Comparison of ENCODE assay signal across 1 cellular context in the genomic region with DNA sequence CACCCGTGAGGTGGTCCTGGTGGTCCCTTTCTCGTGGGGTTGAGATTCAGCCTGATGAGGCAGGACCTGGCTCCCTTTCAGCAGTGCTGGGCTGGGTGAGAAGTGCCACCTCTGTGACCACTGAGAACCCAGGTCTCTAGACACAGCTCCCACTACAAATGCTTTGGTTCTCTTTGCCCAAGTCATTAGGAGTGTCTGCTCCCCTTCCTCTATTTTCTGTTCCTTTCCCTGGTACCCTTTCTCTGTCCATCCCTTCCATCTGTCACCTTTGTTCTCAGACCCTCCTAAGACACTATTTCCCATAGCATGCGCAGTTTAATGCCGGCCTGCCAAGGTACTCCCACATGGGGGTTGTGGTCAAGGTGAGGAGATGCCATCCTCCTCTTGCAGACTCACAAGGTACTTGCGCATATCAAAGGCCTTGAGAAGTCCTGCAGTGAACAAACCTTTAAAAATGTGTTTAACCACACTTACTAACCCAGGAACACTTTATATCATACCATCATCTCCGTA.
TF ChIP-seq lines count a peak whose summit lies in the region.

No MANE protein-coding gene starts in this region.

TF ChIP-seq in WTC11, 78 proteins besides CTCF, POLR2A, EP300 and RAD21 (continued from another document):
- TF ChIP-seq AFF4 (CRISPR knock-in tag; IDR thresholded peaks at IDR 0.05; ENCODE audit: borderline replicate concordance), result peak; percentile 67; the same call in 1 of the 2 replicates
- peak; percentile 57 for TF ChIP-seq MAX (CRISPR knock-in tag; IDR thresholded peaks at IDR 0.05)
- TF ChIP-seq NFE2L1 (CRISPR knock-in tag; IDR thresholded peaks at IDR 0.05), result peak; percentile 88
- TF ChIP-seq, protein P1, sequence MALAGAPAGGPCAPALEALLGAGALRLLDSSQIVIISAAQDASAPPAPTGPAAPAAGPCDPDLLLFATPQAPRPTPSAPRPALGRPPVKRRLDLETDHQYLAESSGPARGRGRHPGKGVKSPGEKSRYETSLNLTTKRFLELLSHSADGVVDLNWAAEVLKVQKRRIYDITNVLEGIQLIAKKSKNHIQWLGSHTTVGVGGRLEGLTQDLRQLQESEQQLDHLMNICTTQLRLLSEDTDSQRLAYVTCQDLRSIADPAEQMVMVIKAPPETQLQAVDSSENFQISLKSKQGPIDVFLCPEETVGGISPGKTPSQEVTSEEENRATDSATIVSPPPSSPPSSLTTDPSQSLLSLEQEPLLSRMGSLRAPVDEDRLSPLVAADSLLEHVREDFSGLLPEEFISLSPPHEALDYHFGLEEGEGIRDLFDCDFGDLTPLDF (CRISPR knock-in tag; IDR thresholded peaks at IDR 0.05), result 0 out of 2 replicates have a peak, but pooled peaks have one; percentile 9
- TF ChIP-seq, protein P2, sequence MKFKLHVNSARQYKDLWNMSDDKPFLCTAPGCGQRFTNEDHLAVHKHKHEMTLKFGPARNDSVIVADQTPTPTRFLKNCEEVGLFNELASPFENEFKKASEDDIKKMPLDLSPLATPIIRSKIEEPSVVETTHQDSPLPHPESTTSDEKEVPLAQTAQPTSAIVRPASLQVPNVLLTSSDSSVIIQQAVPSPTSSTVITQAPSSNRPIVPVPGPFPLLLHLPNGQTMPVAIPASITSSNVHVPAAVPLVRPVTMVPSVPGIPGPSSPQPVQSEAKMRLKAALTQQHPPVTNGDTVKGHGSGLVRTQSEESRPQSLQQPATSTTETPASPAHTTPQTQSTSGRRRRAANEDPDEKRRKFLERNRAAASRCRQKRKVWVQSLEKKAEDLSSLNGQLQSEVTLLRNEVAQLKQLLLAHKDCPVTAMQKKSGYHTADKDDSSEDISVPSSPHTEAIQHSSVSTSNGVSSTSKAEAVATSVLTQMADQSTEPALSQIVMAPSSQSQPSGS (CRISPR knock-in tag; IDR thresholded peaks at IDR 0.05; ENCODE audit: borderline replicate concordance, low read depth), result no peak
- no peak; the same call in 1 of the 2 replicates for TF ChIP-seq CREM (CRISPR knock-in tag; IDR thresholded peaks at IDR 0.05)
- no peak for TF ChIP-seq PREB (CRISPR knock-in tag; IDR thresholded peaks at IDR 0.05; ENCODE audit: borderline replicate concordance)
TF ChIP-seq in WTC11: peak in this region for 27.
